Comparison of ENCODE assay signal across 8 cellular contexts in genomic region chr6:158703840-158704822, GRCh38. TPM values are rescaled to one million over a fixed set of nuclear protein-coding genes. Genes with fewer than 3 reads are reported as not detected.
DNase-seq lines count a peak whose midpoint lies in the region; ATAC-seq lines count a peak whose summit lies in the region.

No MANE protein-coding gene starts in this region.

- H3K27me3 Mint-ChIP-seq in activated CD4-positive, alpha-beta memory T cell treated with anti-CD3 and anti-CD28 coated beads, Interleukin-2, amount 10 ng/mL, durations not matched to agents 7 days and 5 days: no peaks in the 10 kb centered on the region

- WGBS in ectodermal cell, 2 experiments: 24 to 26% methylated on average over 41 to 42 of the region's 42 CpGs

- H3K27ac Mint-ChIP-seq in activated CD4-positive, alpha-beta memory T cell treated with anti-CD3 and anti-CD28 coated beads, Interleukin-2, amount 10 ng/mL, durations not matched to agents 7 days and 5 days: peak overlapping the region; percentile 68

- H3K4me1 Mint-ChIP-seq in activated CD4-positive, alpha-beta memory T cell treated with anti-CD3 and anti-CD28 coated beads, Interleukin-2, amount 10 ng/mL, durations not matched to agents 7 days and 5 days: peaks cover 27% of the 10 kb centered on the region

- peaks cover 22% of the 10 kb centered on the region for H3K36me3 Mint-ChIP-seq in activated CD4-positive, alpha-beta memory T cell treated with anti-CD3 and anti-CD28 coated beads, Interleukin-2, amount 10 ng/mL, durations not matched to agents 7 days and 5 days (ENCODE audit: low read depth)

- H3K9me3 Mint-ChIP-seq in activated CD4-positive, alpha-beta memory T cell treated with anti-CD3 and anti-CD28 coated beads, Interleukin-2, amount 10 ng/mL, durations not matched to agents 7 days and 5 days: no peaks in the 10 kb centered on the region

- H3K4me3 ChIP-seq in ectodermal cell (ENCODE audit: insufficient read depth, low read depth, low read length): peak overlapping the region; percentile 20

- no peaks in the 10 kb centered on the region for H3K27me3 ChIP-seq in ectodermal cell (ENCODE audit: control insufficient read depth, insufficient read depth, low read length, poor library complexity, severe bottlenecking)

- no peaks in the 10 kb centered on the region for H3K36me3 ChIP-seq in ectodermal cell (ENCODE audit: control insufficient read depth, insufficient read depth, low read length)

- no peaks in the 10 kb centered on the region for H3K9me3 ChIP-seq in ectodermal cell (ENCODE audit: control insufficient read depth, low read length)

- POLR2A ChIA-PET in activated CD4-positive, alpha-beta memory T cell treated with anti-CD3 and anti-CD28 coated beads, Interleukin-2, amount 10 ng/mL, durations not matched to agents 7 days and 5 days (lab: Charles Lee): interaction anchor here (0.7 to 1.2 kb wide), 2 partner anchors 14 to 269 kb away, joined by 3 read pairs; no protein-coding TSS in a partner anchor

- peak overlapping the region; percentile 59 for H3K4me3 Mint-ChIP-seq in activated CD4-positive, alpha-beta memory T cell treated with anti-CD3 and anti-CD28 coated beads, Interleukin-2, amount 10 ng/mL, durations not matched to agents 7 days and 5 days

- DNase-seq in AG20443 (ENCODE audit: low spot score) (peak; percentile 94), NCI-H526 (lab: John Stamatoyannopoulos, UW) (peak; percentile 11 to 87), medulla oblongata (ENCODE audit: extremely low spot score) (peak; percentile 68)
- peak; percentile 79 for DNase-seq in activated CD4-positive, alpha-beta memory T cell treated with anti-CD3 and anti-CD28 coated beads, Interleukin-2, amount 10 ng/mL, durations not matched to agents 7 days and 5 days
- DNase-seq in stimulated activated CD8-positive, alpha-beta memory T cell treated with anti-CD3 and anti-CD28 coated beads, Interleukin-12 subunit alpha, Interleukin-12 subunit beta, amount 100 ng/mL, for 1 hour (ENCODE audit: low read depth): peak; percentile 56

- CTCF ChIA-PET in activated CD4-positive, alpha-beta memory T cell treated with anti-CD3 and anti-CD28 coated beads, Interleukin-2, amount 10 ng/mL, durations not matched to agents 7 days and 5 days (lab: Charles Lee): interaction anchor here (0.7 to 4.1 kb wide), 24 partner anchors 11 to 483 kb away, joined by 3 to 23 read pairs (median 4); partner anchors contain the start of gene SYTL3

- H3K27ac ChIP-seq in ectodermal cell (ENCODE audit: insufficient read depth, low read depth, low read length, poor library complexity, severe bottlenecking): no peak overlapping the region

- ATAC-seq in GM18907 (IDR thresholded peaks at IDR 0.05; ENCODE audit: unreplicated experiment) (peak; percentile 94), HG03139 (IDR thresholded peaks at IDR 0.05; ENCODE audit: unreplicated experiment) (peak; percentile 94)

- H3K4me1 ChIP-seq in ectodermal cell (ENCODE audit: control insufficient read depth, insufficient read depth, low read length): no peaks in the 10 kb centered on the region

RNA-seq across cellular contexts. Expression of gene SYTL3, which starts 54.3 kb away (rescaled TPM):
- 100 to 1,000 TPM; 133 to 135 TPM for total RNA-seq in activated CD4-positive, alpha-beta memory T cell treated with anti-CD3 and anti-CD28 coated beads, Interleukin-2, amount 10 ng/mL, durations not matched to agents 7 days and 5 days
- polyA plus RNA-seq in ectodermal cell (2013, experiment 1 of 4): 1.00 TPM
- 0.84 TPM for polyA plus RNA-seq in ectodermal cell (2013, experiment 2 of 4)
- 1.1 TPM for polyA plus RNA-seq in ectodermal cell (2013, experiment 3 of 4)
- polyA plus RNA-seq in ectodermal cell (2013, experiment 4 of 4): 0.73 TPM

RNA-seq across cellular contexts. Expression of gene DYNLT1, which starts 59.6 kb away (rescaled TPM):
- 100 to 1,000 TPM; 130 to 133 TPM for total RNA-seq in activated CD4-positive, alpha-beta memory T cell treated with anti-CD3 and anti-CD28 coated beads, Interleukin-2, amount 10 ng/mL, durations not matched to agents 7 days and 5 days
- 109 TPM for polyA plus RNA-seq in ectodermal cell (2013, experiment 1 of 4)
- polyA plus RNA-seq in ectodermal cell (2013, experiment 2 of 4): 114 TPM
- 128 TPM for polyA plus RNA-seq in ectodermal cell (2013, experiment 3 of 4)
- polyA plus RNA-seq in ectodermal cell (2013, experiment 4 of 4): 147 TPM
